15 cellular contexts compared by ENCODE assay signal in genomic region chr5:154087260-154087659, GRCh38. TPM values are rescaled to one million over a fixed set of nuclear protein-coding genes. Genes with fewer than 3 reads are reported as not detected.
DNase-seq lines count a peak whose midpoint lies in the region; ATAC-seq and TF ChIP-seq lines count a peak whose summit lies in the region.
"Had no signal": no experiment of that assay in that cellular context is flagged by ENCODE, and none has a peak within 500 bp of the region (broad histone marks: within the 10 kb centered on the region; RNA-seq: fewer than 3 reads in every experiment).

No MANE protein-coding gene starts in this region.

- POLR2A ChIA-PET in HEK293T (lab: Yijun Ruan, JAX), result no interaction called here

- TF ChIP-seq CTCF in stomach (IDR thresholded peaks at IDR 0.05), result no peak

- intact Hi-C loops in head of caudate nucleus (cut with DNase I), result no loop called here
- intact Hi-C loops in stomach (cut with DNase I; ENCODE audit: low total_unique reads), result no loop called here

- H3K9me3 ChIP-seq in CD4-positive, CD25-positive, alpha-beta regulatory T cell (ENCODE audit: control insufficient read depth in 2 of 2, low read length in 2 of 2), result no peaks in the 10 kb centered on the region
- no peaks in the 10 kb centered on the region for H3K9me3 ChIP-seq in stomach
- H3K9me3 ChIP-seq: Caco-2, heart right ventricle had no signal

- DNase-seq in CD4-positive, CD25-positive, alpha-beta regulatory T cell, result no peak
- DNase-seq in HEK293T (ENCODE audit: extremely low spot score) (no peak), NCI-H774 (lab: John Stamatoyannopoulos, UW) (peak; percentile 62), head of caudate nucleus (peak in 30 of 42 donors; percentile 14 to 77 (median 46)), GM19238 (ENCODE audit: insufficient read length, low spot score) (no peak), stomach (no peak)
- no peak for DNase-seq in stimulated activated naive CD4-positive, alpha-beta T cell treated with Interleukin-2 at 50 U/mL for 16 hours (lab: John Stamatoyannopoulos, UW)
- DNase-seq: activated B cell treated with CpG ODN at 0.5 μM for 24 hours, Caco-2, cortex of kidney had no signal

- H3K4me3 ChIP-seq in CD4-positive, CD25-positive, alpha-beta regulatory T cell (ENCODE audit: low read depth, low read length), result no peak overlapping the region
- H3K4me3 ChIP-seq in stomach, result no peak overlapping the region
- H3K4me3 ChIP-seq: heart right ventricle had no signal

- no peaks in the 10 kb centered on the region for H3K36me3 Mint-ChIP-seq in CD4-positive, CD25-positive, alpha-beta regulatory T cell

- no peak for TF ChIP-seq POLR2A in stomach (IDR thresholded peaks at IDR 0.05)

- peaks cover 13% of the 10 kb centered on the region for H3K27me3 Mint-ChIP-seq in CD4-positive, CD25-positive, alpha-beta regulatory T cell

- no peaks in the 10 kb centered on the region for H3K9me3 Mint-ChIP-seq in CD4-positive, CD25-positive, alpha-beta regulatory T cell
- H3K9me3 Mint-ChIP-seq: activated B cell treated with CpG ODN at 0.5 μM for 24 hours had no signal

- no peak overlapping the region for H3K27ac Mint-ChIP-seq in CD4-positive, CD25-positive, alpha-beta regulatory T cell
- H3K27ac Mint-ChIP-seq: activated B cell treated with CpG ODN at 0.5 μM for 24 hours had no signal

- 11 to 29% (median 17%) methylated on average over 2 of the region's 2 CpGs for WGBS in stomach, 5 donors

- no peaks in the 10 kb centered on the region for H3K27me3 ChIP-seq in CD4-positive, CD25-positive, alpha-beta regulatory T cell (ENCODE audit: control insufficient read depth, insufficient read depth, low read length)
- H3K27me3 ChIP-seq in stomach, result no peaks in the 10 kb centered on the region
- H3K27me3 ChIP-seq: heart right ventricle had no signal

- CTCF ChIA-PET in HEK293T (lab: Yijun Ruan, JAX), result interaction anchor here (1.0 to 1.1 kb wide), 2 partner anchors 11 to 110 kb away, joined by 3 read pairs; no protein-coding TSS in a partner anchor

- TF ChIP-seq EP300 in stomach (IDR thresholded peaks at IDR 0.05), result no peak

- H3K36me3 ChIP-seq in CD4-positive, CD25-positive, alpha-beta regulatory T cell (ENCODE audit: control insufficient read depth, insufficient read depth, low read length), result no peaks in the 10 kb centered on the region
- H3K36me3 ChIP-seq in stomach, result no peaks in the 10 kb centered on the region
- H3K36me3 ChIP-seq: heart right ventricle had no signal

- H3K4me1 Mint-ChIP-seq in CD4-positive, CD25-positive, alpha-beta regulatory T cell, result peaks cover 0 to 4% (median 0%) of the 10 kb centered on the region in 4 donors
- H3K4me1 Mint-ChIP-seq: activated B cell treated with CpG ODN at 0.5 μM for 24 hours had no signal

- no peak overlapping the region for H3K4me3 Mint-ChIP-seq in CD4-positive, CD25-positive, alpha-beta regulatory T cell
- H3K4me3 Mint-ChIP-seq: activated B cell treated with CpG ODN at 0.5 μM for 24 hours had no signal

- peak; percentile 31 to 48 for ATAC-seq in CD4-positive, CD25-positive, alpha-beta regulatory T cell (ENCODE audit: low read depth in 2 of 2)
- ATAC-seq in HG03095 (IDR thresholded peaks at IDR 0.05; ENCODE audit: unreplicated experiment), result no peak
- ATAC-seq: sciatic nerve had no signal

- H3K27ac ChIP-seq in CD4-positive, CD25-positive, alpha-beta regulatory T cell (ENCODE audit: insufficient read depth, low read length, poor library complexity, severe bottlenecking), result no peak overlapping the region
- H3K27ac ChIP-seq in stomach, result no peak overlapping the region
- H3K27ac ChIP-seq: KMS-11, RWPE1 had no signal

- H3K4me1 ChIP-seq in CD4-positive, CD25-positive, alpha-beta regulatory T cell (ENCODE audit: control insufficient read depth, insufficient read depth, low read length, poor library complexity, severe bottlenecking), result no peaks in the 10 kb centered on the region
- H3K4me1 ChIP-seq in stomach, result no peaks in the 10 kb centered on the region
- H3K4me1 ChIP-seq: Caco-2 had no signal

TF ChIP-seq in HEK293T, 16 proteins besides CTCF, POLR2A, EP300 and RAD21:
- TF ChIP-seq PKNOX1 (IDR thresholded peaks at IDR 0.05) (peak; percentile 88), FOXA1 (IDR thresholded peaks at IDR 0.05) (no peak)
TF ChIP-seq in HEK293T: peak in this region for 1.

RNA-seq across cellular contexts. Expression of gene MFAP3, which starts 48.5 kb away (rescaled TPM):
- 15.2 TPM for total RNA-seq in CD4-positive, CD25-positive, alpha-beta regulatory T cell
- 1 to 10 TPM; 3.4 to 6.4 (median 6.3) TPM for polyA plus RNA-seq in CD4-positive, CD25-positive, alpha-beta regulatory T cell
- 10 to 100 TPM in 3 of 5 donors, under 1 TPM in 2; 0.29 to 70.7 (median 22.7) TPM for total RNA-seq in stomach
- 1 to 10 TPM; 1.4 to 6.9 (median 4.2) TPM for polyA plus RNA-seq in stomach

RNA-seq across cellular contexts. Expression of gene FAM114A2, which starts 48.5 kb away (rescaled TPM):
- total RNA-seq in CD4-positive, CD25-positive, alpha-beta regulatory T cell, result 23.7 TPM
- 10 to 100 TPM; 19.1 to 26.6 (median 21.2) TPM for polyA plus RNA-seq in CD4-positive, CD25-positive, alpha-beta regulatory T cell
- total RNA-seq in stomach, result 10 to 100 TPM in 3 of 5 donors, 1 to 10 TPM in 2; 4.9 to 25.9 (median 21.7) TPM
- 10 to 100 TPM in 2 of 3 donors, 1 to 10 TPM in 1; 5.4 to 12.4 (median 10.1) TPM for polyA plus RNA-seq in stomach

Comparison
In these comparisons a context has a peak if more than half of its experiments do, and no peak if none do; other contexts are left out.
1. DNase-seq: peak in NCI-H774 (single experiment) and head of caudate nucleus (30 of 42); none in CD4-positive, CD25-positive, alpha-beta regulatory T cell (0 of 3), HEK293T (single experiment), GM19238 (single experiment), stimulated activated naive CD4-positive, alpha-beta T cell treated with Interleukin-2 at 50 U/mL for 16 hours (single experiment) and stomach (single experiment).